ENCODE assay signal across 15 cellular contexts in the genomic region with DNA sequence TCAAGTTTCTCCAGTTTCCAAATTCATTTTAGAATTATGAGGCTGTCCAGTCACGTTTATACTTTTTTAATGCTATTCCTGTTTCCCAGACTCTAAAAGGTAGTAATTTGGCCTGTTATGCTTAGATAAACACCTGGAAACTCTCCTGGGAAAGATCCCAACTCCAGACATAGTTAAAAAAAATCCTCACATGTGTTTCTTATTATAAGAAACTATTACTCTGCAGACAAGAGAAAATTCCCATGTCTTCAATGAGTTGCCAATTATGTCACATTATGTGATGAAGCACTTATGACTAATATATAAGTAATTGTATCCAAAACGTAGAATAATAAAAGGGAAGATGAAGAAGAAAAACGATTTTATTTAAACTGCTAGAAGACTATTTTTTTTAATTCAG.
DNase-seq lines count a peak whose midpoint lies in the region; ATAC-seq, FAIRE-seq and TF ChIP-seq lines count a peak whose summit lies in the region.
"Had no signal": no experiment of that assay in that cellular context is flagged by ENCODE, and none has a peak within 500 bp of the region (broad histone marks: within the 10 kb centered on the region; RNA-seq: fewer than 3 reads in every experiment).

No MANE protein-coding gene starts in this region.

- peaks cover 19% of the 10 kb centered on the region for H3K4me1 ChIP-seq in keratinocyte (ENCODE audit: control insufficient read depth, extremely low read depth, insufficient read depth, low read length)

- dilution Hi-C loops in keratinocyte (cut with MboI; ENCODE audit: extremely low pct_ligation_motif_present, low sequenced_read_pairs) = no loop called here

- H3K9ac ChIP-seq in keratinocyte (ENCODE audit: control insufficient read depth, extremely low read depth, insufficient read depth, low read length) = no peak overlapping the region

- no peak for FAIRE-seq in keratinocyte (lab: Jason Lieb, UNC)
- FAIRE-seq: GM12891 had no signal

- H3K79me2 ChIP-seq in keratinocyte (ENCODE audit: control insufficient read depth, insufficient read depth, low read length) = no peaks in the 10 kb centered on the region

- H3K36me3 ChIP-seq in keratinocyte (ENCODE audit: control insufficient read depth in 2 of 2, extremely low read depth in 1 of 2, insufficient read depth in 2 of 2, low read length in 2 of 2) = no peaks in the 10 kb centered on the region

- no peaks in the 10 kb centered on the region for H3K9me3 ChIP-seq in keratinocyte (ENCODE audit: control insufficient read depth, low read depth, low read length)

- H3K4me2 ChIP-seq in keratinocyte (ENCODE audit: control insufficient read depth, extremely low read depth, insufficient read depth, low read depth, low read length) = no peak overlapping the region

- H3K4me3 ChIP-seq in cardiac fibroblast (replicated peaks in 1 of 2; ENCODE audit: low read depth in 2 of 2, low read length in 2 of 2) (no peak overlapping the region), keratinocyte (ENCODE audit: control insufficient read depth in 2 of 3, extremely low read depth in 1 of 3, insufficient read depth in 2 of 3, low read depth in 1 of 3, low read length in 3 of 3) (no peak overlapping the region)

- no peaks in the 10 kb centered on the region for H4K20me1 ChIP-seq in keratinocyte (ENCODE audit: control insufficient read depth, extremely low read depth, insufficient read depth, low read length)

- TF ChIP-seq CTCF in cardiac fibroblast (IDR thresholded peaks at IDR 0.05; ENCODE audit: low read depth, low read length) (no peak), keratinocyte (optimal IDR thresholded peaks at IDR 0.05 in 1 of 3, IDR thresholded peaks at IDR 0.05 in 1 of 3, conservative IDR thresholded peaks at IDR 0.05 in 1 of 3; ENCODE audit: extremely low read depth in 1 of 3, insufficient read depth in 2 of 3, low read length in 3 of 3) (no peak)

- peak overlapping the region; percentile 30 for H3K27ac ChIP-seq in keratinocyte (ENCODE audit: control insufficient read depth, insufficient read depth, low read length)
- H3K27ac ChIP-seq: C4-2B had no signal

- no peaks in the 10 kb centered on the region for H3K27me3 ChIP-seq in keratinocyte (ENCODE audit: control insufficient read depth, extremely low read depth, insufficient read depth, low read length)

- DNase-seq in AG20443 (ENCODE audit: low spot score) (peak; percentile 22), HCEC 1CT (peak; percentile 76), cardiac fibroblast (ENCODE audit: low read depth in 2 of 2) (peak; percentile 19 to 53), keratinocyte (ENCODE audit: low read depth, low spot score) (no peak), OCI-M2 (lab: John Stamatoyannopoulos, UW; ENCODE audit: unreplicated experiment) (no peak), dermis blood vessel endothelial cell (no peak)
- DNase-seq: GOT3, HFFc6, KBM-7, NCI-H345, NCI-H82, SIG-M5 had no signal

- no peak overlapping the region for H2AFZ ChIP-seq in keratinocyte (ENCODE audit: control insufficient read depth, low read length)

- no peaks in the 10 kb centered on the region for H3K9me1 ChIP-seq in keratinocyte (ENCODE audit: control insufficient read depth, extremely low read depth, insufficient read depth, low read length)

- no peak for ATAC-seq in HG03196 (IDR thresholded peaks at IDR 0.05; ENCODE audit: unreplicated experiment)

Comparison
In these comparisons a context has a peak if more than half of its experiments do, and no peak if none do; other contexts are left out.
1. DNase-seq: peak in AG20443 (single experiment), HCEC 1CT (single experiment) and cardiac fibroblast (2 of 2); none in keratinocyte (single experiment), OCI-M2 (single experiment) and dermis blood vessel endothelial cell (single experiment).